Comparison of ENCODE assay signal across 1 cellular context in genomic region chr16:3578610-3579551, GRCh38.
TF ChIP-seq lines count a peak whose summit lies in the region.

No MANE protein-coding gene starts in this region.

TF ChIP-seq in HepG2, 621 proteins besides CTCF, POLR2A, EP300 and RAD21:
- TF ChIP-seq ZBTB37 (CRISPR knock-in tag; IDR thresholded peaks at IDR 0.05) (no peak), NR2F1 (CRISPR knock-in tag; IDR thresholded peaks at IDR 0.05) (no peak), MATR3 (CRISPR knock-in tag; IDR thresholded peaks at IDR 0.05) (no peak), ZNF639 (CRISPR knock-in tag; conservative IDR thresholded peaks at IDR 0.05) (no peak), TOPORS (CRISPR knock-in tag; IDR thresholded peaks at IDR 0.05) (no peak), SOX13 (IDR thresholded peaks at IDR 0.05) (no peak), SOX13 (CRISPR knock-in tag; conservative IDR thresholded peaks at IDR 0.05 in 1 of 2, IDR thresholded peaks at IDR 0.05 in 1 of 2) (no peak), ZIK1 (CRISPR knock-in tag; IDR thresholded peaks at IDR 0.05; ENCODE audit: borderline replicate concordance, low read depth) (no peak), PHF21A (CRISPR knock-in tag; IDR thresholded peaks at IDR 0.05) (no peak), TGIF2 (CRISPR knock-in tag; IDR thresholded peaks at IDR 0.05) (no peak), MED1 (CRISPR knock-in tag; IDR thresholded peaks at IDR 0.05) (no peak), ZNF776 (CRISPR knock-in tag; IDR thresholded peaks at IDR 0.05) (no peak), ZC3H4 (CRISPR knock-in tag; IDR thresholded peaks at IDR 0.05; ENCODE audit: borderline replicate concordance) (no peak), ZEB1 (IDR thresholded peaks at IDR 0.05; ENCODE audit: insufficient replicate concordance, low read depth) (no peak), RBFOX2 (IDR thresholded peaks at IDR 0.05; ENCODE audit: low read depth, low read length) (no peak)
